ENCODE assay signal across 1 cellular context in the genomic region with DNA sequence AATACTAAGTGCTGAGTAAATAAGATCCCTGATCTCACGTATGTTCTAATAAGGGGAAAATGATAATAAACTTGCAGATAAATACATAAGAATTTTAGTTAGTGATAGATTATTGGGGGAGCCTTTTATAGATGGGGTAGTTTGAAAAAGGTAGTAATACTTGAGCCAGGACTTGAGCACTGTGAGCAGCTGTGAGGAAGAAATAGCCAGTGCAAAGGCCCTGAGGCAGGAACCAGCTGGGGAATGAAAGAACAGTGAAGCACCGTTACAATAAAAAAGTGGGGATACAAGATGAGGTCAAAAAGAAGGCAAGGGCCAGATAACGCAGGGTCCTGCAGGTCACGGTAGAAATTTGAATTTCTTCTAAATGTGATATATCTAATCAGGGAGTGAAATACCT.
TF ChIP-seq lines count a peak whose summit lies in the region.

No MANE protein-coding gene starts in this region.

TF ChIP-seq in HepG2, 621 proteins besides CTCF, POLR2A, EP300 and RAD21 (continued from another document):
- TF ChIP-seq, protein P1, sequence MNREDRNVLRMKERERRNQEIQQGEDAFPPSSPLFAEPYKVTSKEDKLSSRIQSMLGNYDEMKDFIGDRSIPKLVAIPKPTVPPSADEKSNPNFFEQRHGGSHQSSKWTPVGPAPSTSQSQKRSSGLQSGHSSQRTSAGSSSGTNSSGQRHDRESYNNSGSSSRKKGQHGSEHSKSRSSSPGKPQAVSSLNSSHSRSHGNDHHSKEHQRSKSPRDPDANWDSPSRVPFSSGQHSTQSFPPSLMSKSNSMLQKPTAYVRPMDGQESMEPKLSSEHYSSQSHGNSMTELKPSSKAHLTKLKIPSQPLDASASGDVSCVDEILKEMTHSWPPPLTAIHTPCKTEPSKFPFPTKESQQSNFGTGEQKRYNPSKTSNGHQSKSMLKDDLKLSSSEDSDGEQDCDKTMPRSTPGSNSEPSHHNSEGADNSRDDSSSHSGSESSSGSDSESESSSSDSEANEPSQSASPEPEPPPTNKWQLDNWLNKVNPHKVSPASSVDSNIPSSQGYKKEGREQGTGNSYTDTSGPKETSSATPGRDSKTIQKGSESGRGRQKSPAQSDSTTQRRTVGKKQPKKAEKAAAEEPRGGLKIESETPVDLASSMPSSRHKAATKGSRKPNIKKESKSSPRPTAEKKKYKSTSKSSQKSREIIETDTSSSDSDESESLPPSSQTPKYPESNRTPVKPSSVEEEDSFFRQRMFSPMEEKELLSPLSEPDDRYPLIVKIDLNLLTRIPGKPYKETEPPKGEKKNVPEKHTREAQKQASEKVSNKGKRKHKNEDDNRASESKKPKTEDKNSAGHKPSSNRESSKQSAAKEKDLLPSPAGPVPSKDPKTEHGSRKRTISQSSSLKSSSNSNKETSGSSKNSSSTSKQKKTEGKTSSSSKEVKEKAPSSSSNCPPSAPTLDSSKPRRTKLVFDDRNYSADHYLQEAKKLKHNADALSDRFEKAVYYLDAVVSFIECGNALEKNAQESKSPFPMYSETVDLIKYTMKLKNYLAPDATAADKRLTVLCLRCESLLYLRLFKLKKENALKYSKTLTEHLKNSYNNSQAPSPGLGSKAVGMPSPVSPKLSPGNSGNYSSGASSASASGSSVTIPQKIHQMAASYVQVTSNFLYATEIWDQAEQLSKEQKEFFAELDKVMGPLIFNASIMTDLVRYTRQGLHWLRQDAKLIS (CRISPR knock-in tag; IDR thresholded peaks at IDR 0.05): no peak
